In genomic region chr3:13686332-13686731, GRCh38 we compare ENCODE assay signal across 1 cellular context.
TF ChIP-seq lines count a peak whose summit lies in the region.

No MANE protein-coding gene starts in this region.

TF ChIP-seq in GM23338, 12 proteins besides CTCF, POLR2A, EP300 and RAD21 (continued from another document):
- TF ChIP-seq ZNF462 (CRISPR knock-in tag; IDR thresholded peaks at IDR 0.05) (no peak), EZH2phosphoT487 (IDR thresholded peaks at IDR 0.05; ENCODE audit: unreplicated experiment) (no peak), POLR2AphosphoS5 (IDR thresholded peaks at IDR 0.05; ENCODE audit: low read depth) (no peak), CREB1 (CRISPR knock-in tag; IDR thresholded peaks at IDR 0.05; ENCODE audit: low read depth) (no peak), EZH2 (IDR thresholded peaks at IDR 0.05; ENCODE audit: low read depth, unreplicated experiment) (no peak), REST (IDR thresholded peaks at IDR 0.05; ENCODE audit: unreplicated experiment) (no peak), ZNF114 (CRISPR knock-in tag; IDR thresholded peaks at IDR 0.05) (no peak)
